Comparison of ENCODE assay signal across 19 cellular contexts in genomic region chr10:99432881-99433280, GRCh38.
"Had no signal": no experiment of that assay in that cellular context is flagged by ENCODE, and none has a peak within 500 bp of the region (broad histone marks: within the 10 kb centered on the region; RNA-seq: fewer than 3 reads in every experiment).

No MANE protein-coding gene starts in this region.

- H3K27me3 ChIP-seq: esophagus squamous epithelium, hepatocyte, tibial nerve, vagina had no signal

- H2AFZ ChIP-seq: hepatocyte, parathyroid adenoma had no signal

- H3K4me3 Mint-ChIP-seq: dendritic cell treated with granulocyte-macrophage colony-stimulating factor and Interleukin-4, amounts not matched to agents 40 ng/mL and 50 ng/mL, for 4 days had no signal

- H3K4me3 ChIP-seq: hepatocyte, tibial nerve, vagina had no signal

- ATAC-seq: left colon had no signal

- H3K27ac Mint-ChIP-seq: activated B cell treated with CpG ODN at 0.5 μM for 24 hours; activated CD4-positive, alpha-beta memory T cell treated with anti-CD3 and anti-CD28 coated beads for 36 hours; dendritic cell treated with granulocyte-macrophage colony-stimulating factor and Interleukin-4, amounts not matched to agents 40 ng/mL and 50 ng/mL, for 4 days; stimulated activated naive CD8-positive, alpha-beta T cell treated with anti-CD3 and anti-CD28 coated beads, Interleukin-15, Interleukin-2, amounts not matched to agents 100 ng/mL and 50 ng/mL, for 24 hours had no signal

- H3K9ac ChIP-seq: parathyroid adenoma had no signal

- H3K9me3 Mint-ChIP-seq: activated B cell treated with CpG ODN at 0.5 μM for 24 hours; activated CD4-positive, alpha-beta memory T cell treated with anti-CD3 and anti-CD28 coated beads for 36 hours; activated naive CD4-positive, alpha-beta T cell treated with anti-CD3 and anti-CD28 coated beads, Interleukin-2, amount 50 U/mL, for 24 hours; dendritic cell treated with granulocyte-macrophage colony-stimulating factor and Interleukin-4, amounts not matched to agents 40 ng/mL and 50 ng/mL, for 4 days; stimulated activated naive CD8-positive, alpha-beta T cell treated with anti-CD3 and anti-CD28 coated beads, Interleukin-15, Interleukin-2, amounts not matched to agents 100 ng/mL and 50 ng/mL, for 24 hours had no signal

- H3K27ac ChIP-seq: hepatocyte, parathyroid adenoma, tibial nerve, vagina had no signal

- H3K27me3 Mint-ChIP-seq: activated B cell treated with CpG ODN at 0.5 μM for 24 hours; activated CD4-positive, alpha-beta memory T cell treated with anti-CD3 and anti-CD28 coated beads for 36 hours; activated naive CD4-positive, alpha-beta T cell treated with anti-CD3 and anti-CD28 coated beads, Interleukin-2, amount 50 U/mL, for 24 hours; dendritic cell treated with granulocyte-macrophage colony-stimulating factor and Interleukin-4, amounts not matched to agents 40 ng/mL and 50 ng/mL, for 4 days; stimulated activated naive CD8-positive, alpha-beta T cell treated with anti-CD3 and anti-CD28 coated beads, Interleukin-15, Interleukin-2, amounts not matched to agents 100 ng/mL and 50 ng/mL, for 24 hours had no signal

- H3K9me3 ChIP-seq: esophagus squamous epithelium, tibial nerve, vagina had no signal

- H3K36me3 Mint-ChIP-seq: activated naive CD4-positive, alpha-beta T cell treated with anti-CD3 and anti-CD28 coated beads, Interleukin-2, amount 50 U/mL, for 24 hours had no signal

- DNase-seq: activated B cell treated with CpG ODN at 0.5 μM for 24 hours; activated CD4-positive, alpha-beta memory T cell treated with anti-CD3 and anti-CD28 coated beads for 36 hours; activated CD4-positive, alpha-beta T cell treated with anti-CD3 and anti-CD28 coated beads for 4 hours; activated effector memory CD4-positive, alpha-beta T cell treated with anti-CD3 and anti-CD28 coated beads, Interleukin-2, amount 50 U/mL, for 16 hours; activated T-cell treated with anti-CD3 and anti-CD28 coated beads, Interleukin-2, amount 50 U/mL, for 48 hours; effector CD8-positive, alpha-beta T cell; esophagus squamous epithelium; left colon; mammary epithelial cell; stimulated activated CD4-positive, alpha-beta T cell treated with anti-CD3 and anti-CD28 coated beads, Interleukin-15, amount 100 ng/mL, for 24 hours; stimulated activated CD4-positive, alpha-beta T cell treated with anti-CD3 and anti-CD28 coated beads, Interleukin-2, amount 100 ng/mL, for 48 hours; T-helper 9 cell had no signal
